ENCODE assay signal across 9 cellular contexts in the genomic region with DNA sequence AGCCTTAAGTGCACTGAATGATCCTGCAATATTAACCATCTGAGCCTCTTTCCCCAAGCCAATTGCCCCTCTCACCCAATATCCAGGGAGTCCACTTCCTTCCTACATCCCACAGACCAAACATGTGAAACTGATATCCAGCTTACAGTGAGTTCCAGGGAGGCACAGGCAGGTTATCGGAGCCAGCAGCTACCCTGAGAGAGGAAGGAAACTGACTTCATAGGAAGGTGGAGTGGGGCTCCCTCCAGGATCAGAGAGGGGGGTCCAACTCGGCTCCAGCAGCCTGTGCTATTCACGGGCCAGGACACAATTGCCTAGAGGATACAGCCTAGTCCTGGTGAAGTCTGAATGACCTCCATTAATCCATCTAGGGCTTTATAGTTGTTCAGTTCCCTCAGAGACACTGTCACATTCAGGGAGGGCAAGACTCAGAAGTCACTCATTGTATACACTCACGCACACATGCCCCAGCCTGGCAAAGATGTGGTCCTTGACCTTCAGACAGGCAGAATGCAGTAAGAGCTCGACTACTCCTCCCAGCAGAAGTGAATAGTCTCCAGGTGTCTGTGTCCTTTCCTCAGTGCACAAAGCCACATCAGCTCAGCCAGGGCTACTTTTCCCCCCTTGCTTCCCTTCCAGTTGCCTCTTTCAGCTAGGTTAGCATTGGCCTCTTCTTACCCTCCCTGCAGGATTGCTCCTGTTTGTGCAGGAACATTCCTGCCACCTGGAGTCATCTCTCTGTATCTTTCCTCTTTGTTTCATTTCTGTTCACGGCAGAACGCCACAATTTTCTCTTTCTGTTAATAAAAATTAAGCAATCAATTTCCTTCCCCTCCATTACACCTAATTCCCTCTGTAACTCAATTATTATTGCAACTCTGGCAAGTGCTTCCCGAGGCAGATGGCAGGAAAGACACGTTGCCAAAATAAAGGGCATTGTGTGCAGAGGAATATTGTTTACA.
DNase-seq lines count a peak whose midpoint lies in the region; ATAC-seq and TF ChIP-seq lines count a peak whose summit lies in the region.
"Had no signal": no experiment of that assay in that cellular context is flagged by ENCODE, and none has a peak within 500 bp of the region (broad histone marks: within the 10 kb centered on the region; RNA-seq: fewer than 3 reads in every experiment).

No MANE protein-coding gene starts in this region.

- WGBS in mammary epithelial cell (ENCODE audit: low coverage, missing lambda C conversion rate), result 54% methylated on average over 9 of the region's 9 CpGs
- WGBS in mesenchymal stem cell, result 68% methylated on average over 7 of the region's 9 CpGs

- dilution Hi-C loops in mammary epithelial cell (cut with HindIII; ENCODE audit: low sequenced_read_pairs), result no loop called here

- DNase-seq in BJ (ENCODE audit: low read depth), result no peak
- DNase-seq in NCI-H1105 (lab: John Stamatoyannopoulos, UW), result peak; percentile 48
- DNase-seq in mammary epithelial cell, result peak; percentile 48
- DNase-seq in mesenchymal stem cell, result no peak
- DNase-seq in T1000 (lab: John Stamatoyannopoulos, UW), result no peak
- DNase-seq in activated effector memory CD4-positive, alpha-beta T cell treated with anti-CD3 and anti-CD28 coated beads, Interleukin-2, amount 50 U/mL, for 16 hours, result no peak

- peak overlapping the region; percentile 13 for H2AK5ac ChIP-seq in mesenchymal stem cell (ENCODE audit: low read length, severe bottlenecking)

- H3K36me3 ChIP-seq in BJ (ENCODE audit: control insufficient read depth, insufficient read depth, low read length) (no peaks in the 10 kb centered on the region), mammary epithelial cell (ENCODE audit: insufficient read depth, low read length) (no peaks in the 10 kb centered on the region), mesenchymal stem cell (ENCODE audit: control insufficient read depth in 1 of 2, insufficient read depth in 2 of 2, low read depth in 1 of 2, low read length in 2 of 2) (no peaks in the 10 kb centered on the region)

- no peak overlapping the region for H3K4ac ChIP-seq in mesenchymal stem cell (ENCODE audit: low read depth in 1 of 2, low read length in 2 of 2)

- H3K79me1 ChIP-seq in mesenchymal stem cell (replicated peaks; ENCODE audit: low read length, poor library complexity, severe bottlenecking), result no peaks in the 10 kb centered on the region

- H3K9ac ChIP-seq in mammary epithelial cell (ENCODE audit: insufficient read depth, low read length) (no peak overlapping the region), mesenchymal stem cell (ENCODE audit: low read length) (no peak overlapping the region)

- intact Hi-C loops in mammary epithelial cell (cut with micrococcal nuclease), result loop anchor here (2.0 to 5.0 kb wide), 4 partner anchors 70 to 513 kb away; a partner anchor contains a TSS

- no peaks in the 10 kb centered on the region for H4K20me1 ChIP-seq in mammary epithelial cell (ENCODE audit: insufficient read depth, low read length)

- H2AFZ ChIP-seq in mammary epithelial cell (ENCODE audit: low read depth, low read length) (peak overlapping the region; percentile 83), mesenchymal stem cell (ENCODE audit: low read depth, low read length) (no peak overlapping the region)

- no peaks in the 10 kb centered on the region for H3K79me2 ChIP-seq in mammary epithelial cell (ENCODE audit: insufficient read depth, low read length)

- no peak overlapping the region for H3K23ac ChIP-seq in mesenchymal stem cell (ENCODE audit: low read length in 2 of 2)

- no peak overlapping the region for H2BK5ac ChIP-seq in mesenchymal stem cell (ENCODE audit: low read depth, low read length, poor library complexity, severe bottlenecking)

- H2BK120ac ChIP-seq in mesenchymal stem cell (ENCODE audit: low read depth, low read length), result no peak overlapping the region

- TF ChIP-seq CTCF in BJ (IDR thresholded peaks at IDR 0.05; ENCODE audit: insufficient read depth, low read depth, low read length), result peak; percentile 54
- peak; percentile 46 to 62 for TF ChIP-seq CTCF in mammary epithelial cell (conservative IDR thresholded peaks at IDR 0.05 in 1 of 2, IDR thresholded peaks at IDR 0.05 in 1 of 2; ENCODE audit: extremely low read depth in 1 of 2, insufficient read depth in 1 of 2, low read depth in 1 of 2, low read length in 2 of 2)

- H4K91ac ChIP-seq in mesenchymal stem cell (ENCODE audit: low read length), result no peak overlapping the region

- in situ Hi-C loops in mammary epithelial cell (cut with MboI; ENCODE audit: low sequenced_read_pairs in 2 of 2), result no loop called here

- no peak overlapping the region for H2BK12ac ChIP-seq in mesenchymal stem cell (ENCODE audit: low read length in 2 of 2)

- no peaks in the 10 kb centered on the region for H3K9me3 ChIP-seq in mammary epithelial cell (replicated peaks; ENCODE audit: insufficient read depth, low read length)
- H3K9me3 ChIP-seq in mesenchymal stem cell (ENCODE audit: control insufficient read depth, low read length), result no peaks in the 10 kb centered on the region

- H3K4me3 ChIP-seq in BJ (ENCODE audit: low read depth, low read length), result no peak overlapping the region
- H3K4me3 ChIP-seq in mammary epithelial cell (replicated peaks in 1 of 3; ENCODE audit: insufficient read depth in 1 of 3, low read depth in 2 of 3, low read length in 3 of 3), result peak overlapping the region in 2 of 3 experiments; percentile 15 to 27
- H3K4me3 ChIP-seq in mesenchymal stem cell (ENCODE audit: insufficient read depth in 1 of 2, low read depth in 1 of 2, low read length in 2 of 2), result no peak overlapping the region

- no peak overlapping the region for H3K18ac ChIP-seq in mesenchymal stem cell (ENCODE audit: low read depth in 1 of 2, low read length in 2 of 2)

- no peak overlapping the region for H3K27ac ChIP-seq in mammary epithelial cell (ENCODE audit: insufficient read depth, low read depth, low read length)
- H3K27ac ChIP-seq in mesenchymal stem cell (ENCODE audit: low read length, poor library complexity, severe bottlenecking), result no peak overlapping the region
- H3K27ac ChIP-seq: HL-60 had no signal

- CTCF ChIA-PET in BJ (lab: Yijun Ruan, JAX) (interaction anchor here (1.1 to 1.3 kb wide), 2 partner anchors 9 to 27 kb away, joined by 3 read pairs; no protein-coding TSS in a partner anchor), mammary epithelial cell (lab: Charles Lee; ENCODE audit: low non-redundant PET) (no interaction called here)

- peak overlapping the region; percentile 75 for H3K4me2 ChIP-seq in mammary epithelial cell (ENCODE audit: insufficient read depth, low read depth, low read length)
- peak overlapping the region; percentile 17 for H3K4me2 ChIP-seq in mesenchymal stem cell (ENCODE audit: low read length, poor library complexity, severe bottlenecking)

- H3K4me1 ChIP-seq in mammary epithelial cell (ENCODE audit: insufficient read depth, low read length) (peaks cover 15% of the 10 kb centered on the region), mesenchymal stem cell (ENCODE audit: control insufficient read depth, insufficient read depth, low read depth, low read length) (peaks cover 8% of the 10 kb centered on the region)

- H2BK15ac ChIP-seq in mesenchymal stem cell (ENCODE audit: low read depth, poor library complexity, severe bottlenecking), result no peak overlapping the region

- H3K27me3 ChIP-seq in BJ (ENCODE audit: control insufficient read depth, insufficient read depth, low read length), result no peaks in the 10 kb centered on the region; the same call in 1 of the 2 replicates
- no peaks in the 10 kb centered on the region for H3K27me3 ChIP-seq in mammary epithelial cell (ENCODE audit: insufficient read depth, low read length)
- peaks cover 0 to 5% of the 10 kb centered on the region in 2 experiments for H3K27me3 ChIP-seq in mesenchymal stem cell (ENCODE audit: control insufficient read depth in 1 of 2, insufficient read depth in 1 of 2, low read length in 2 of 2)

- POLR2A ChIA-PET in BJ (lab: Charles Lee), result no interaction called here

- H4K8ac ChIP-seq in mesenchymal stem cell (ENCODE audit: low read length), result no peak overlapping the region

- no peak overlapping the region for H3K14ac ChIP-seq in mesenchymal stem cell (ENCODE audit: low read length in 2 of 2)

- ATAC-seq in HG02840 (IDR thresholded peaks at IDR 0.05; ENCODE audit: low FRiP score, unreplicated experiment) (no peak), HG02623 (IDR thresholded peaks at IDR 0.05; ENCODE audit: unreplicated experiment) (no peak)

- BruUV-seq in mammary epithelial cell (replicated peaks; lab: Mats Ljungman, UMichigan), result no TSS peak

Comparison
In these comparisons a context has a peak if more than half of its experiments do, and no peak if none do; other contexts are left out.
1. DNase-seq: peak in NCI-H1105 (single experiment) and mammary epithelial cell (single experiment); none in BJ (single experiment), mesenchymal stem cell (single experiment), T1000 (single experiment) and activated effector memory CD4-positive, alpha-beta T cell treated with anti-CD3 and anti-CD28 coated beads, Interleukin-2, amount 50 U/mL, for 16 hours (single experiment).
2. H3K4me3 ChIP-seq: peak in mammary epithelial cell (2 of 3); none in BJ (single experiment) and mesenchymal stem cell (0 of 2).